Comparison of ENCODE assay signal across 27 cellular contexts in the genomic region with DNA sequence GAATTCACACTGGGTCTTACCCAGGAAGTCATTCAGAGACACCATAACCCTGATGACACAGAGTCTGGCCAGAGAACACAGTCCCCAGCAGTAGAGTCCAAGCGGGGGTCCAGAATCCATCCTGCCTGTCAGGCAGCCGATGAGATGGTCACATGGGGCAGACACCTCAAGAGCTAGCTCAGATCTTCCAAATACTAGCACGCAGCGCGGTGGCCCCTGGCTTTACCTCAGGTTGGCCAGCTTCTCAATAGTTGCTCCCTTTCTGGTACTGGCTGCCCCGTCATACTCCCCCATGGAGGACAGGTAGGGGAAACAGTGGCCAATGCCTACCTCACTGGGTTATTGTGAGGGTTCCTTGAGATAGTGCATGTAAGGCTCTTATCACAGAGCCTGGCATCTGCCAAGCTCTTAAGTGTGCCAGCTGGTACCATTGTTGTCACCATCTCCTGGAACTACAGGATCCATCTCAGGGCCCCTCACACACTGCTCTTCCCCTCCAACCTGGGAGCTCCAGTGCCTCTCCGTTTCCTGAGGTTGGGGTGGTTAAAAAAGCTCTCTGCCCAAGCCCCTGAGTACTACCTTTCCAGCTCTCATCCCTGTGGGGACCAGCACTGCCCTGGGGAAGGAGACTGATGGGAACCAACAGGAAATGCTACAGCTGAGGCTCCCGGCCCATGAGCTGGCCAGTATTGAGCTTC. TPM values are rescaled to one million over a fixed set of nuclear protein-coding genes. Genes with fewer than 3 reads are reported as not detected.
DNase-seq lines count a peak whose midpoint lies in the region; ATAC-seq, FAIRE-seq and TF ChIP-seq lines count a peak whose summit lies in the region.
"Had no signal": no experiment of that assay in that cellular context is flagged by ENCODE, and none has a peak within 500 bp of the region (broad histone marks: within the 10 kb centered on the region; RNA-seq: fewer than 3 reads in every experiment).

No MANE protein-coding gene starts in this region.

- H3K4me1 ChIP-seq in K562 (replicated peaks in 1 of 2; ENCODE audit: control insufficient read depth in 2 of 2, insufficient read depth in 2 of 2, low read length in 2 of 2) = peaks cover 0 to 3% of the 10 kb centered on the region in 2 experiments; a peak in 2 of 5 replicates
- H3K4me1 ChIP-seq: A549, BE2C had no signal

- H3K79me2 ChIP-seq in K562 (ENCODE audit: control insufficient read depth, insufficient read depth, low read length) = no peaks in the 10 kb centered on the region

- peaks cover 0 to 16% of the 10 kb centered on the region in 2 experiments; a peak in 2 of 5 replicates for H3K27me3 ChIP-seq in K562 (ENCODE audit: control insufficient read depth in 2 of 2, insufficient read depth in 2 of 2, low read length in 2 of 2)
- H3K27me3 ChIP-seq: BE2C; BLaER1 treated with 17β-estradiol and CSF1 and Interleukin-3, amounts not matched to agents 10 nM and 100 nM had no signal

- no peak overlapping the region for H3K27ac ChIP-seq in K562 (ENCODE audit: extremely low read depth, low read depth, low read length)
- H3K27ac ChIP-seq: BLaER1 treated with 17β-estradiol and CSF1 and Interleukin-3, amounts not matched to agents 10 nM and 100 nM; GM23248 had no signal

- no peak for ATAC-seq in K562
- no peak for ATAC-seq in HG03469 (IDR thresholded peaks at IDR 0.05; ENCODE audit: unreplicated experiment)
- ATAC-seq: A549, GM12878 had no signal

- TF ChIP-seq EP300 in K562 (IDR thresholded peaks at IDR 0.05; ENCODE audit: low read length) = no peak

- H2AFZ ChIP-seq in K562 (ENCODE audit: low read depth, low read length) = 0 out of 2 replicates have a peak overlapping the region, but pooled peaks have one; percentile 4
- H2AFZ ChIP-seq: GM23248 had no signal

- H3K4me3 ChIP-seq in K562 = no peak overlapping the region
- H3K4me3 ChIP-seq: A549; BLaER1 treated with 17β-estradiol and CSF1 and Interleukin-3, amounts not matched to agents 10 nM and 100 nM; GM12878; GM23248 had no signal

- 1% methylated on average over 8 of the region's 8 CpGs for WGBS in K562 (ENCODE audit: insufficient coverage, low coverage, missing lambda C conversion rate)

- DNase-seq in K562 (ENCODE audit: extremely low read depth in 1 of 4, low spot score in 3 of 4) (no peak), mesenteric fat pad (ENCODE audit: low spot score) (peak; percentile 53), posterior vena cava (ENCODE audit: low spot score) (peak; percentile 51), urothelium cell line (ENCODE audit: low spot score) (no peak), NCI-H2081 (lab: John Stamatoyannopoulos, UW) (no peak)
- DNase-seq in activated CD8-positive, alpha-beta memory T cell treated with anti-CD3 and anti-CD28 coated beads, Interleukin-2, amount 50 U/mL, for 48 hours = no peak
- DNase-seq: 8988T; ACHN; AML-193; BE2C; CD4-positive, alpha-beta T cell; CD8-positive, alpha-beta memory T cell; DMS 273 treated with DMSO at 0.1 percent for 48 hours; DMS79; EL; GDM1; GM23248; H7; HCEC 1CT had no signal

- TF ChIP-seq POLR2A in K562 (conservative IDR thresholded peaks at IDR 0.05) = no peak

- no TSS peak for BruUV-seq in K562 (replicated peaks; lab: Mats Ljungman, UMichigan)

- no peaks in the 10 kb centered on the region for H3K9me1 ChIP-seq in K562 (ENCODE audit: control insufficient read depth, insufficient read depth, low read length)

- H4K20me1 ChIP-seq in K562 (replicated peaks; ENCODE audit: control insufficient read depth, insufficient read depth, low read length) = no peaks in the 10 kb centered on the region
- H4K20me1 ChIP-seq: BLaER1 treated with 17β-estradiol and CSF1 and Interleukin-3, amounts not matched to agents 10 nM and 100 nM had no signal

- no peak overlapping the region for H3K9ac ChIP-seq in K562 (ENCODE audit: insufficient read depth in 1 of 2, low read depth in 2 of 2, low read length in 2 of 2)
- H3K9ac ChIP-seq: BLaER1 treated with 17β-estradiol and CSF1 and Interleukin-3, amounts not matched to agents 10 nM and 100 nM; GM23248 had no signal

- no peak overlapping the region for H3K4me2 ChIP-seq in K562 (ENCODE audit: insufficient read depth, low read length)
- H3K4me2 ChIP-seq: A549; BLaER1 treated with 17β-estradiol and CSF1 and Interleukin-3, amounts not matched to agents 10 nM and 100 nM had no signal

- no peaks in the 10 kb centered on the region for H3K36me3 ChIP-seq in K562 (ENCODE audit: control insufficient read depth, insufficient read depth, low read length)
- H3K36me3 ChIP-seq: BE2C; BLaER1 treated with 17β-estradiol and CSF1 and Interleukin-3, amounts not matched to agents 10 nM and 100 nM had no signal

- H3K9me3 ChIP-seq in K562 (replicated peaks; ENCODE audit: control insufficient read depth, insufficient read depth, low read depth, low read length) = no peaks in the 10 kb centered on the region
- H3K9me3 ChIP-seq: A549; BE2C; BLaER1 treated with 17β-estradiol and CSF1 and Interleukin-3, amounts not matched to agents 10 nM and 100 nM had no signal

- in situ Hi-C loops in K562 (cut with MboI) = loop anchor here (25.0 kb wide), 1 partner anchor 294 kb away; no protein-coding TSS in a partner anchor

- POLR2A ChIA-PET in K562 (lab: Yijun Ruan, JAX) = interaction anchor here (0.7 to 1.1 kb wide), 6 partner anchors 12 to 96 kb away, joined by 3 to 4 read pairs (median 3); no protein-coding TSS in a partner anchor

- intact Hi-C loops in K562 (cut with micrococcal nuclease) (loop anchor here (10.0 kb wide), 1 partner anchor 164 kb away; no protein-coding TSS in a partner anchor), posterior vena cava (cut with DNase I) (loop anchor here in 1 of 2 donors (5.0 kb wide), 1 partner anchor 41 kb away; no protein-coding TSS in a partner anchor)

- CTCF ChIA-PET in K562 (lab: Yijun Ruan, JAX; ENCODE audit: low intra/inter-chr PET ratio) = no interaction called here

- no peak for TF ChIP-seq CTCF in K562 (IDR thresholded peaks at IDR 0.05 in 2 of 3, conservative IDR thresholded peaks at IDR 0.05 in 1 of 3; ENCODE audit: insufficient read depth in 2 of 3, low read depth in 1 of 3, low read length in 3 of 3)

- FAIRE-seq in K562 (lab: Jason Lieb, UNC) (no peak), urothelium cell line (lab: Jason Lieb, UNC) (peak; percentile 42)
- FAIRE-seq: A549, D721Med, GM12878, GM19239, H1 had no signal

- TF ChIP-seq RAD21 in K562 (CRISPR knock-in tag; conservative IDR thresholded peaks at IDR 0.05 in 1 of 2, IDR thresholded peaks at IDR 0.05 in 1 of 2) = no peak

TF ChIP-seq in K562, 482 proteins besides CTCF, POLR2A, EP300 and RAD21 (continues in another document):
- TF ChIP-seq, protein P1, sequence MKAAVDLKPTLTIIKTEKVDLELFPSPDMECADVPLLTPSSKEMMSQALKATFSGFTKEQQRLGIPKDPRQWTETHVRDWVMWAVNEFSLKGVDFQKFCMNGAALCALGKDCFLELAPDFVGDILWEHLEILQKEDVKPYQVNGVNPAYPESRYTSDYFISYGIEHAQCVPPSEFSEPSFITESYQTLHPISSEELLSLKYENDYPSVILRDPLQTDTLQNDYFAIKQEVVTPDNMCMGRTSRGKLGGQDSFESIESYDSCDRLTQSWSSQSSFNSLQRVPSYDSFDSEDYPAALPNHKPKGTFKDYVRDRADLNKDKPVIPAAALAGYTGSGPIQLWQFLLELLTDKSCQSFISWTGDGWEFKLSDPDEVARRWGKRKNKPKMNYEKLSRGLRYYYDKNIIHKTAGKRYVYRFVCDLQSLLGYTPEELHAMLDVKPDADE (conservative IDR thresholded peaks at IDR 0.05; ENCODE audit: control insufficient read depth, low read depth, low read length) = no peak
- TF ChIP-seq PHTF2 (CRISPR knock-in tag; IDR thresholded peaks at IDR 0.05) = no peak
- no peak for TF ChIP-seq TGIF2 (CRISPR knock-in tag; IDR thresholded peaks at IDR 0.05)

RNA-seq across cellular contexts. Expression of gene SLC28A1, which starts 3.5 kb away (rescaled TPM):
- 0.14 TPM in 1 of 2 replicates, not detected in the other for total RNA-seq in K562 (2011; cell fraction: chromatin; rRNA removed; ENCODE audit: low replicate concordance)
- total RNA-seq in K562 (2011; cell fraction: nucleolus; rRNA removed) = 0.26 TPM in 1 of 2 replicates, not detected in the other
- 0.15 TPM in 1 of 2 replicates, not detected in the other for total RNA-seq in K562 (2011; cell fraction: nucleoplasm; rRNA removed)
- total RNA-seq in K562 (2014; rRNA removed) (not detected in 2 replicates), K562 (2014; rRNA removed; fragmentation: Illumina TruSeq; extraction: Trizol) (not detected in 2 replicates), K562 (2015; rRNA removed; fragmentation: Illumina TruSeq; extraction: Trizol) (not detected in 2 replicates), K562 (2021) (not detected in 2 replicates), mesenteric fat pad (0.19 TPM), posterior vena cava (under 1 TPM in 1 of 2 donors, not detected in 1; 0.24 TPM)
- polyA plus RNA-seq in K562 (2011; rRNA removed) (not detected in 2 replicates), K562 (2014; fragmentation: Illumina TruSeq; extraction: Trizol) (not detected in 2 replicates), K562 (2014; fragmentation: Nextera tagmentation; extraction: Ambion mirVana) (under 1 TPM in 1 of 2 experiments, not detected in 1; 0.04 TPM), K562 (2014; rRNA removed) (not detected in 2 replicates)
- polyA plus RNA-seq in K562 (2011; cell fraction: cytosol; rRNA removed) = 0.06 TPM in 1 of 2 replicates, not detected in the other
- 0.06 TPM in 1 of 2 replicates, not detected in the other for polyA plus RNA-seq in K562 (2011; cell fraction: nucleus; rRNA removed)
- not detected in 2 replicates for polyA plus RNA-seq in K562 (2012)
- not detected in 2 replicates for polyA minus RNA-seq in K562 (2011; rRNA and poly(A)+ RNA removed)
- not detected in 2 replicates for polyA minus RNA-seq in K562 (2011; cell fraction: cytosol; rRNA and poly(A)+ RNA removed)
- not detected in 2 replicates for polyA minus RNA-seq in K562 (2011; cell fraction: nucleus; rRNA and poly(A)+ RNA removed)
- total RNA-seq: CD4-positive, alpha-beta T cell; CD8-positive, alpha-beta memory T cell; GM12878; GM23248; H1; H7 had no signal
- polyA plus RNA-seq: CD14-positive monocyte; CD8-positive, alpha-beta memory T cell; GM12878; GM23248 had no signal

Comparison
In these comparisons a context has a peak if more than half of its experiments do, and no peak if none do; other contexts are left out.
1. DNase-seq: peak in mesenteric fat pad (single experiment) and posterior vena cava (single experiment); none in K562 (0 of 4), urothelium cell line (single experiment), activated CD8-positive, alpha-beta memory T cell treated with anti-CD3 and anti-CD28 coated beads, Interleukin-2, amount 50 U/mL, for 48 hours (single experiment) and NCI-H2081 (0 of 2).